Comparison of ENCODE assay signal across 13 cellular contexts in genomic region chr3:132134611-132135010, GRCh38.
DNase-seq lines count a peak whose midpoint lies in the region; ATAC-seq, FAIRE-seq and TF ChIP-seq lines count a peak whose summit lies in the region.
"Had no signal": no experiment of that assay in that cellular context is flagged by ENCODE, and none has a peak within 500 bp of the region (broad histone marks: within the 10 kb centered on the region; RNA-seq: fewer than 3 reads in every experiment).

No MANE protein-coding gene starts in this region.

- POLR2A ChIA-PET in A549 (lab: Yijun Ruan, JAX): interaction anchor here (1.0 kb wide), 1 partner anchor 100 kb away, joined by 3 read pairs; the partner anchor contains the start of gene CPNE4

- no peak for TF ChIP-seq CTCF in A549 (IDR thresholded peaks at IDR 0.05)

- TF ChIP-seq EP300 in A549 (IDR thresholded peaks at IDR 0.05): peak; percentile 54 to 76; a peak in 2 of 5 replicates

- DNase-seq in A549 (ENCODE audit: low read depth in 1 of 2, low spot score in 1 of 2): peak in 1 of 2 experiments; percentile 73
- peak; percentile 84 for DNase-seq in HS-5 (ENCODE audit: low read depth)
- DNase-seq in astrocyte of the hippocampus (ENCODE audit: low read depth, low spot score): peak; percentile 78
- peak; percentile 93 for DNase-seq in iris pigment epithelial cell (ENCODE audit: low read depth)
- no peak for DNase-seq in NCI-H1417 treated with DMSO at 0.1 percent for 48 hours (lab: John Stamatoyannopoulos, UW)
- DNase-seq in stimulated activated CD4-positive, alpha-beta T cell treated with anti-CD3 and anti-CD28 coated beads, Interleukin-4, amount 100 ng/mL, for 1 hour: no peak
- DNase-seq: activated CD4-positive, alpha-beta T cell treated with anti-CD3 and anti-CD28 coated beads, Interleukin-2, amount 50 U/mL, for 1 hour; AML-193; natural killer cell; NCI-H345 had no signal

- H3K4me3 ChIP-seq in A549: peak overlapping the region; percentile 31; the same call in 1 of the 3 replicates

- WGBS in A549 (ENCODE audit: missing lambda C conversion rate): 3% methylated on average over 1 of the region's 1 CpG

- H3K4me2 ChIP-seq in A549: peak overlapping the region; percentile 79
- H3K4me2 ChIP-seq: KMS-11 had no signal

- CTCF ChIA-PET in A549 (lab: Yijun Ruan, JAX): interaction anchor here (1.4 to 2.5 kb wide), 3 partner anchors 45 to 100 kb away, joined by 3 to 12 read pairs (median 8); partner anchors contain the start of gene CPNE4

- H3K9me3 ChIP-seq in A549: 0 out of 3 replicates have a peak, but pooled peaks cover 2% of the 10 kb centered on the region

- H3K4me1 ChIP-seq in A549: peaks cover 49% of the 10 kb centered on the region

- TF ChIP-seq RAD21 in A549 (conservative IDR thresholded peaks at IDR 0.05 in 1 of 2, IDR thresholded peaks at IDR 0.05 in 1 of 2): 0 out of 5 replicates have a peak, but pooled peaks of 1 of the 2 experiments have one; percentile 20

- peak overlapping the region; percentile 93 to 94 for H3K27ac ChIP-seq in A549
- H3K27ac ChIP-seq: KMS-11 had no signal

- TF ChIP-seq POLR2A in A549 (IDR thresholded peaks at IDR 0.05; ENCODE audit: low read length): no peak

- ATAC-seq in A549: peak; percentile 54 to 56; a peak in 5 of 6 replicates
- no peak for ATAC-seq in HG02588 (IDR thresholded peaks at IDR 0.05; ENCODE audit: unreplicated experiment)
- ATAC-seq in GM21390 (IDR thresholded peaks at IDR 0.05; ENCODE audit: unreplicated experiment): no peak
- ATAC-seq: natural killer cell had no signal

- FAIRE-seq in A549 (lab: Jason Lieb, UNC): no peak

TF ChIP-seq in A549, 52 proteins besides CTCF, POLR2A, EP300 and RAD21:
- TF ChIP-seq BHLHE40 (IDR thresholded peaks at IDR 0.05; ENCODE audit: low read depth, low read length) (no peak), FOSL2 (IDR thresholded peaks at IDR 0.05) (peak; percentile 59), FOSL2 (CRISPR knock-in tag; IDR thresholded peaks at IDR 0.05) (peak; percentile 73), ZSCAN20 (CRISPR knock-in tag; IDR thresholded peaks at IDR 0.05) (no peak), SREBF2 (IDR thresholded peaks at IDR 0.05) (no peak), NR3C1 (IDR thresholded peaks at IDR 0.05) (no peak), MAFK (IDR thresholded peaks at IDR 0.05; ENCODE audit: partially characterized antibody) (peak; percentile 83), GATA3 (IDR thresholded peaks at IDR 0.05; ENCODE audit: borderline replicate concordance) (peak; percentile 81; the same call in 1 of the 2 replicates), JUNB (IDR thresholded peaks at IDR 0.05) (peak; percentile 78), CEBPB (IDR thresholded peaks at IDR 0.05) (peak in 1 of 2 experiments; percentile 63; a peak in 3 of 4 replicates), SMC3 (IDR thresholded peaks at IDR 0.05) (0 out of 3 replicates have a peak, but pooled peaks have one; percentile 11), JUN (IDR thresholded peaks at IDR 0.05) (peak; percentile 44 to 45; a peak in 2 of 5 replicates)
- TF ChIP-seq, protein P1, sequence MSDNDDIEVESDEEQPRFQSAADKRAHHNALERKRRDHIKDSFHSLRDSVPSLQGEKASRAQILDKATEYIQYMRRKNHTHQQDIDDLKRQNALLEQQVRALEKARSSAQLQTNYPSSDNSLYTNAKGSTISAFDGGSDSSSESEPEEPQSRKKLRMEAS (IDR thresholded peaks at IDR 0.05): peak; percentile 51; the same call in 1 of the 2 replicates
- TF ChIP-seq, protein P2, sequence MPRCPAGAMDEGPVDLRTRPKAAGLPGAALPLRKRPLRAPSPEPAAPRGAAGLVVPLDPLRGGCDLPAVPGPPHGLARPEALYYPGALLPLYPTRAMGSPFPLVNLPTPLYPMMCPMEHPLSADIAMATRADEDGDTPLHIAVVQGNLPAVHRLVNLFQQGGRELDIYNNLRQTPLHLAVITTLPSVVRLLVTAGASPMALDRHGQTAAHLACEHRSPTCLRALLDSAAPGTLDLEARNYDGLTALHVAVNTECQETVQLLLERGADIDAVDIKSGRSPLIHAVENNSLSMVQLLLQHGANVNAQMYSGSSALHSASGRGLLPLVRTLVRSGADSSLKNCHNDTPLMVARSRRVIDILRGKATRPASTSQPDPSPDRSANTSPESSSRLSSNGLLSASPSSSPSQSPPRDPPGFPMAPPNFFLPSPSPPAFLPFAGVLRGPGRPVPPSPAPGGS (IDR thresholded peaks at IDR 0.05): 0 out of 3 replicates have a peak, but pooled peaks have one; percentile 39
TF ChIP-seq in A549: peak in this region for 9.

Comparison
In these comparisons a context has a peak if more than half of its experiments do, and no peak if none do; other contexts are left out.
1. ATAC-seq: peak in A549 (2 of 2); none in HG02588 (single experiment) and GM21390 (single experiment).
2. DNase-seq: peak in HS-5 (single experiment), astrocyte of the hippocampus (single experiment) and iris pigment epithelial cell (single experiment); none in NCI-H1417 treated with DMSO at 0.1 percent for 48 hours (single experiment) and stimulated activated CD4-positive, alpha-beta T cell treated with anti-CD3 and anti-CD28 coated beads, Interleukin-4, amount 100 ng/mL, for 1 hour (single experiment).